8 cellular contexts compared by ENCODE assay signal in genomic region chr3:9179826-9180763, GRCh38.
A peak's percentile ranks its signal among the peaks of the same experiment; 100 is the strongest.
DNase-seq lines count a peak whose midpoint lies in the region; ATAC-seq, FAIRE-seq and TF ChIP-seq lines count a peak whose summit lies in the region.

No MANE protein-coding gene starts in this region.

- H3K9me3 ChIP-seq in small intestine (ENCODE audit: control insufficient read depth, low read depth): no peaks in the 10 kb centered on the region

- peak; percentile 28 for DNase-seq in activated CD4-positive, alpha-beta T cell treated with anti-CD3 and anti-CD28 coated beads, Interleukin-2, amount 10 ng/mL, durations not matched to agents 7 days and 5 days
- no peak for DNase-seq in activated CD4-positive, alpha-beta T cell treated with anti-CD3 and anti-CD28 coated beads for 1 hour
- peak; percentile 10 for DNase-seq in activated CD8-positive, alpha-beta T cell treated with anti-CD3 and anti-CD28 coated beads for 36 hours
- DNase-seq in small intestine: peak; percentile 20
- DNase-seq in cortex of kidney (lab: John Stamatoyannopoulos, UW): no peak
- DNase-seq in mucosa of gallbladder (ENCODE audit: low spot score): no peak
- DNase-seq in OCI-M1 (lab: John Stamatoyannopoulos, UW): no peak

- H3K4me1 Mint-ChIP-seq in activated CD4-positive, alpha-beta T cell treated with anti-CD3 and anti-CD28 coated beads, Interleukin-2, amount 10 ng/mL, durations not matched to agents 7 days and 5 days: peaks cover 50% of the 10 kb centered on the region
- peaks cover 22% of the 10 kb centered on the region for H3K4me1 Mint-ChIP-seq in activated CD8-positive, alpha-beta T cell treated with anti-CD3 and anti-CD28 coated beads for 36 hours (ENCODE audit: low read depth)

- peak; percentile 58 for ATAC-seq in HG02840 (IDR thresholded peaks at IDR 0.05; ENCODE audit: low FRiP score, unreplicated experiment)
- peak; percentile 72 for ATAC-seq in activated CD8-positive, alpha-beta T cell treated with anti-CD3 and anti-CD28 coated beads for 36 hours

- no peaks in the 10 kb centered on the region for H3K4me1 ChIP-seq in small intestine (ENCODE audit: control insufficient read depth in 2 of 2, insufficient read depth in 1 of 2, low read depth in 1 of 2, low read length in 1 of 2)

- no peak for FAIRE-seq in small intestine (lab: Jason Lieb, UNC)

- H3K36me3 Mint-ChIP-seq in activated CD4-positive, alpha-beta T cell treated with anti-CD3 and anti-CD28 coated beads, Interleukin-2, amount 10 ng/mL, durations not matched to agents 7 days and 5 days (ENCODE audit: low read depth): peaks cover 12% of the 10 kb centered on the region
- no peaks in the 10 kb centered on the region for H3K36me3 Mint-ChIP-seq in activated CD8-positive, alpha-beta T cell treated with anti-CD3 and anti-CD28 coated beads for 36 hours (ENCODE audit: low read depth)

- no peak for TF ChIP-seq CTCF in activated CD8-positive, alpha-beta T cell treated with anti-CD3 and anti-CD28 coated beads for 36 hours (IDR thresholded peaks at IDR 0.05)

- H3K4me3 ChIP-seq in small intestine (ENCODE audit: low read depth in 1 of 2, low read length in 2 of 2): no peak overlapping the region

- intact Hi-C loops in activated CD8-positive, alpha-beta T cell treated with anti-CD3 and anti-CD28 coated beads for 36 hours (cut with micrococcal nuclease): no loop called here

- 71 to 87% (median 77%) methylated on average over 17 of the region's 17 CpGs for WGBS in small intestine, 3 donors

- H3K4me3 Mint-ChIP-seq in activated CD4-positive, alpha-beta T cell treated with anti-CD3 and anti-CD28 coated beads, Interleukin-2, amount 10 ng/mL, durations not matched to agents 7 days and 5 days: peak overlapping the region; percentile 56
- peak overlapping the region; percentile 51 for H3K4me3 Mint-ChIP-seq in activated CD8-positive, alpha-beta T cell treated with anti-CD3 and anti-CD28 coated beads for 36 hours

- no peaks in the 10 kb centered on the region for H3K36me3 ChIP-seq in small intestine (ENCODE audit: control insufficient read depth in 2 of 2, insufficient read depth in 2 of 2, low read length in 2 of 2)

- CTCF ChIA-PET in activated CD4-positive, alpha-beta T cell treated with anti-CD3 and anti-CD28 coated beads, Interleukin-2, amount 10 ng/mL, durations not matched to agents 7 days and 5 days (lab: Charles Lee): interaction anchor here (1.1 to 2.0 kb wide), 4 partner anchors 13 to 69 kb away, joined by 3 to 5 read pairs (median 4); partner anchors contain the start of gene SRGAP3
- CTCF ChIA-PET in activated CD8-positive, alpha-beta T cell treated with anti-CD3 and anti-CD28 coated beads for 36 hours (lab: Charles Lee): interaction anchor here (1.1 kb wide), 1 partner anchor 12 kb away, joined by 5 read pairs; no protein-coding TSS in a partner anchor

- POLR2A ChIA-PET in activated CD4-positive, alpha-beta T cell treated with anti-CD3 and anti-CD28 coated beads, Interleukin-2, amount 10 ng/mL, durations not matched to agents 7 days and 5 days (lab: Charles Lee): no interaction called here
- POLR2A ChIA-PET in activated CD8-positive, alpha-beta T cell treated with anti-CD3 and anti-CD28 coated beads for 36 hours (lab: Charles Lee): no interaction called here

- H3K27ac ChIP-seq in small intestine (ENCODE audit: low read depth in 1 of 2, low read length in 1 of 2): peak overlapping the region in 1 of 2 donors; percentile 29

- H3K27me3 ChIP-seq in small intestine (ENCODE audit: control insufficient read depth in 2 of 2, insufficient read depth in 2 of 2, low read length in 2 of 2): no peaks in the 10 kb centered on the region

- peak overlapping the region; percentile 89 for H3K27ac Mint-ChIP-seq in activated CD4-positive, alpha-beta T cell treated with anti-CD3 and anti-CD28 coated beads, Interleukin-2, amount 10 ng/mL, durations not matched to agents 7 days and 5 days
- H3K27ac Mint-ChIP-seq in activated CD8-positive, alpha-beta T cell treated with anti-CD3 and anti-CD28 coated beads for 36 hours: peak overlapping the region; percentile 74

- no peaks in the 10 kb centered on the region for H3K27me3 Mint-ChIP-seq in activated CD4-positive, alpha-beta T cell treated with anti-CD3 and anti-CD28 coated beads, Interleukin-2, amount 10 ng/mL, durations not matched to agents 7 days and 5 days
- no peaks in the 10 kb centered on the region for H3K27me3 Mint-ChIP-seq in activated CD8-positive, alpha-beta T cell treated with anti-CD3 and anti-CD28 coated beads for 36 hours

- H3K9me3 Mint-ChIP-seq in activated CD4-positive, alpha-beta T cell treated with anti-CD3 and anti-CD28 coated beads, Interleukin-2, amount 10 ng/mL, durations not matched to agents 7 days and 5 days: no peaks in the 10 kb centered on the region
- H3K9me3 Mint-ChIP-seq in activated CD8-positive, alpha-beta T cell treated with anti-CD3 and anti-CD28 coated beads for 36 hours: no peaks in the 10 kb centered on the region

Comparison
In these comparisons a context has a peak if more than half of its experiments do, and no peak if none do; other contexts are left out.
1. DNase-seq: peak in activated CD4-positive, alpha-beta T cell treated with anti-CD3 and anti-CD28 coated beads, Interleukin-2, amount 10 ng/mL, durations not matched to agents 7 days and 5 days (single experiment), activated CD8-positive, alpha-beta T cell treated with anti-CD3 and anti-CD28 coated beads for 36 hours (single experiment) and small intestine (single experiment); none in activated CD4-positive, alpha-beta T cell treated with anti-CD3 and anti-CD28 coated beads for 1 hour (single experiment), cortex of kidney (single experiment), mucosa of gallbladder (single experiment) and OCI-M1 (single experiment).